In genomic region chr11:67412495-67413179, GRCh38 we compare ENCODE assay signal across 15 cellular contexts. TPM values are rescaled to one million over a fixed set of nuclear protein-coding genes. Genes with fewer than 3 reads are reported as not detected.
DNase-seq lines count a peak whose midpoint lies in the region; ATAC-seq, FAIRE-seq and TF ChIP-seq lines count a peak whose summit lies in the region.
"Had no signal": no experiment of that assay in that cellular context is flagged by ENCODE, and none has a peak within 500 bp of the region (broad histone marks: within the 10 kb centered on the region; RNA-seq: fewer than 3 reads in every experiment).

No MANE protein-coding gene starts in this region.

- no peak for FAIRE-seq in HepG2 (lab: Jason Lieb, UNC)

- no peaks in the 10 kb centered on the region for H3K27me3 Mint-ChIP-seq in central memory CD8-positive, alpha-beta T cell

- intact Hi-C loops in HepG2 (cut with micrococcal nuclease; ENCODE audit: unreplicated experiment) = no loop called here
- intact Hi-C loops in right lobe of liver (cut with DNase I) = no loop called here

- DNase-seq in HepG2 (ENCODE audit: low spot score) (no peak), right lobe of liver (no peak), superior temporal gyrus (ENCODE audit: extremely low spot score) (peak; percentile 7)
- DNase-seq in central memory CD8-positive, alpha-beta T cell (ENCODE audit: low spot score in 2 of 2) = no peak
- DNase-seq: adrenal gland, DMS79, MV-4-11, retina, SHP77, T-helper 9 cell had no signal

- no peak for ATAC-seq in HepG2
- no peak for ATAC-seq in right lobe of liver
- ATAC-seq in central memory CD8-positive, alpha-beta T cell (replicated peaks; ENCODE audit: extremely low read depth, poor library complexity, severe bottlenecking) = no peak
- no peak for ATAC-seq in HG02884 (IDR thresholded peaks at IDR 0.05; ENCODE audit: unreplicated experiment)
- ATAC-seq in HG03439 (IDR thresholded peaks at IDR 0.05; ENCODE audit: unreplicated experiment) = no peak
- ATAC-seq: left lobe of liver had no signal

- H3K27ac Mint-ChIP-seq in central memory CD8-positive, alpha-beta T cell (ENCODE audit: low read depth) = no peak overlapping the region

- POLR2A ChIA-PET in HepG2 (lab: Yijun Ruan, JAX) = interaction anchor here (1.2 to 2.1 kb wide), 4 partner anchors 8 to 21 kb away, joined by 3 to 10 read pairs (median 4); partner anchors contain the start of genes PPP1CA, RAD9A and RPS6KB2

- CTCF ChIA-PET in HepG2 (lab: Yijun Ruan, JAX; ENCODE audit: low intra/inter-chr PET ratio, low total read pairs) = no interaction called here

- no peak for TF ChIP-seq EP300 in HepG2 (IDR thresholded peaks at IDR 0.05; ENCODE audit: low read depth in 2 of 2, low read length in 2 of 2)
- no peak for TF ChIP-seq EP300 in HepG2 (CRISPR knock-in tag; IDR thresholded peaks at IDR 0.05; ENCODE audit: borderline replicate concordance)

- no peak overlapping the region for H3K4me2 ChIP-seq in HepG2 (ENCODE audit: low read depth, low read length)
- H3K4me2 ChIP-seq: hepatocyte had no signal

- no peaks in the 10 kb centered on the region for H3K79me2 ChIP-seq in HepG2 (ENCODE audit: insufficient read depth, low read length)
- H3K79me2 ChIP-seq: hepatocyte had no signal

- H3K27me3 ChIP-seq in HepG2 (ENCODE audit: control insufficient read depth in 1 of 2, insufficient read depth in 2 of 2, low read length in 2 of 2) (peaks cover 10 to 58% of the 10 kb centered on the region in 2 experiments; a peak in 4 of 5 replicates), right lobe of liver (no peaks in the 10 kb centered on the region)
- H3K27me3 ChIP-seq: hepatocyte had no signal

- H3K9me3 Mint-ChIP-seq in central memory CD8-positive, alpha-beta T cell = no peaks in the 10 kb centered on the region

- H3K4me1 ChIP-seq in HepG2 (ENCODE audit: insufficient read depth, low read length) = peaks cover 61% of the 10 kb centered on the region
- H3K4me1 ChIP-seq in right lobe of liver = peaks cover 0 to 9% (median 0%) of the 10 kb centered on the region in 4 donors

- H3K27ac ChIP-seq in HepG2 (ENCODE audit: extremely low read length, insufficient read depth, low read length) (no peak overlapping the region), right lobe of liver (no peak overlapping the region)
- H3K27ac ChIP-seq: adrenal gland, hepatocyte had no signal

- 21% methylated on average over 8 of the region's 9 CpGs for WGBS in HepG2 (ENCODE audit: low lambda C conversion rate)
- 0% methylated on average over 3 of the region's 9 CpGs for WGBS in right lobe of liver (ENCODE audit: insufficient coverage, low coverage, low lambda C conversion rate, missing lambda C conversion rate)

- no peak overlapping the region for H2AFZ ChIP-seq in HepG2 (ENCODE audit: low read length)
- H2AFZ ChIP-seq: hepatocyte had no signal

- H3K4me1 Mint-ChIP-seq in central memory CD8-positive, alpha-beta T cell = peaks cover 78% of the 10 kb centered on the region

- TF ChIP-seq CTCF in HepG2 (CRISPR knock-in tag; IDR thresholded peaks at IDR 0.05) (no peak), right lobe of liver (IDR thresholded peaks at IDR 0.05) (no peak)

- no peak for TF ChIP-seq POLR2A in HepG2 (IDR thresholded peaks at IDR 0.05; ENCODE audit: insufficient read depth in 1 of 2, low read depth in 2 of 2, low read length in 2 of 2)
- TF ChIP-seq POLR2A in right lobe of liver (IDR thresholded peaks at IDR 0.05) = no peak

- BruUV-seq in HepG2 (replicated peaks; lab: Mats Ljungman, UMichigan) = no TSS peak

- H3K4me3 ChIP-seq in HepG2 (replicated peaks in 1 of 3; ENCODE audit: insufficient read depth in 1 of 3, low read depth in 2 of 3, low read length in 3 of 3) = no peak overlapping the region
- H3K4me3 ChIP-seq in right lobe of liver = no peak overlapping the region
- H3K4me3 ChIP-seq: adrenal gland, hepatocyte had no signal

- H3K4me3 Mint-ChIP-seq in central memory CD8-positive, alpha-beta T cell = peak overlapping the region; percentile 87

- TF ChIP-seq RAD21 in HepG2 (CRISPR knock-in tag; IDR thresholded peaks at IDR 0.05) = no peak

- H3K36me3 Mint-ChIP-seq in central memory CD8-positive, alpha-beta T cell (ENCODE audit: insufficient read depth) = peaks cover 19% of the 10 kb centered on the region

- in situ Hi-C loops in HepG2 (cut with HindIII; ENCODE audit: extremely low pct_ligation_motif_present, low pct_unique_long_range_greater_than_20kb) = no loop called here

- no peaks in the 10 kb centered on the region for H4K20me1 ChIP-seq in HepG2 (ENCODE audit: insufficient read depth, low read length)

- no peaks in the 10 kb centered on the region for H3K9me3 ChIP-seq in HepG2 (ENCODE audit: low read length)
- no peaks in the 10 kb centered on the region for H3K9me3 ChIP-seq in right lobe of liver
- H3K9me3 ChIP-seq: adrenal gland had no signal

- H3K36me3 ChIP-seq in HepG2 (replicated peaks in 1 of 2; ENCODE audit: control insufficient read depth in 1 of 2, insufficient read depth in 2 of 2, low read length in 2 of 2) (no peaks in the 10 kb centered on the region), right lobe of liver (no peaks in the 10 kb centered on the region)
- H3K36me3 ChIP-seq: adrenal gland had no signal

- no peak overlapping the region for H3K9ac ChIP-seq in HepG2 (ENCODE audit: insufficient read depth, low read depth, low read length)

RNA-seq across cellular contexts. Expression of gene CARNS1, which starts 2.8 kb away (rescaled TPM):
- total RNA-seq in HepG2 (2016; rRNA removed; fragmentation: Illumina TruSeq; extraction: Trizol) = not detected in 2 replicates
- total RNA-seq in HepG2 (2016; cell fraction: cytosol; rRNA removed; fragmentation: Illumina TruSeq; extraction: Trizol; ENCODE audit: low read depth) = not detected in 2 replicates
- total RNA-seq in HepG2 (2016; cell fraction: insoluble cytoplasmic fraction; rRNA removed; fragmentation: Illumina TruSeq; extraction: Trizol) = not detected in 2 replicates
- total RNA-seq in HepG2 (2016; cell fraction: membrane; rRNA removed; fragmentation: Illumina TruSeq; extraction: Trizol) = not detected in 2 replicates
- not detected in 2 replicates for total RNA-seq in HepG2 (2016; cell fraction: nucleus; rRNA removed; fragmentation: Illumina TruSeq; extraction: Trizol)
- polyA plus RNA-seq in HepG2 (2011; rRNA removed) = 0.01 TPM in 1 of 2 replicates, not detected in the other
- 0.01 TPM in 1 of 2 replicates, not detected in the other for polyA plus RNA-seq in HepG2 (2011; cell fraction: cytosol; rRNA removed)
- polyA plus RNA-seq in HepG2 (2011; cell fraction: nucleus; rRNA removed) = not detected in 2 replicates
- polyA plus RNA-seq in HepG2 (2012) = 0.04 TPM in 1 of 2 replicates, not detected in the other
- not detected in 2 replicates for polyA plus RNA-seq in HepG2 (2016; cell fraction: cytosol; fragmentation: Illumina TruSeq; extraction: Trizol; ENCODE audit: low read depth)
- polyA plus RNA-seq in HepG2 (2016; cell fraction: insoluble cytoplasmic fraction; fragmentation: Illumina TruSeq; extraction: Trizol; ENCODE audit: low read depth) = not detected in 2 replicates
- not detected in 2 replicates for polyA plus RNA-seq in HepG2 (2016; cell fraction: membrane; fragmentation: Illumina TruSeq; extraction: Trizol; ENCODE audit: low read depth)
- polyA plus RNA-seq in HepG2 (2016; cell fraction: nucleus; fragmentation: Illumina TruSeq; extraction: Trizol; ENCODE audit: insufficient read depth, low read depth) = not detected in 2 replicates
- polyA minus RNA-seq in HepG2 (2011; rRNA and poly(A)+ RNA removed; ENCODE audit: low replicate concordance) = 0.05 and 0.12 TPM in 2 replicates
- not detected in 2 replicates for polyA minus RNA-seq in HepG2 (2011; cell fraction: cytosol; rRNA and poly(A)+ RNA removed)
- polyA minus RNA-seq in HepG2 (2011; cell fraction: nucleus; rRNA and poly(A)+ RNA removed) = not detected in 2 replicates
- under 1 TPM in 5 of 6 experiments, not detected in 1; 0.12 to 0.31 (median 0.22) TPM for total RNA-seq in right lobe of liver

RNA-seq across cellular contexts. Expression of gene TBC1D10C, which starts 8.8 kb away (rescaled TPM):
- total RNA-seq in HepG2 (2016; rRNA removed; fragmentation: Illumina TruSeq; extraction: Trizol) (0.81 and 1.0 TPM in 2 replicates), right lobe of liver (1 to 10 TPM in 5 of 6 experiments, under 1 TPM in 1; 0.73 to 2.7 (median 1.9) TPM)
- total RNA-seq in HepG2 (2016; cell fraction: cytosol; rRNA removed; fragmentation: Illumina TruSeq; extraction: Trizol; ENCODE audit: low read depth) = 0.44 and 0.81 TPM in 2 replicates
- 0.92 and 1.1 TPM in 2 replicates for total RNA-seq in HepG2 (2016; cell fraction: insoluble cytoplasmic fraction; rRNA removed; fragmentation: Illumina TruSeq; extraction: Trizol)
- total RNA-seq in HepG2 (2016; cell fraction: membrane; rRNA removed; fragmentation: Illumina TruSeq; extraction: Trizol) = 0.45 and 0.59 TPM in 2 replicates
- total RNA-seq in HepG2 (2016; cell fraction: nucleus; rRNA removed; fragmentation: Illumina TruSeq; extraction: Trizol) = 0.50 and 0.84 TPM in 2 replicates
- polyA plus RNA-seq in HepG2 (2011; rRNA removed) = 1.8 and 2.8 TPM in 2 replicates
- 1.3 and 2.7 TPM in 2 replicates for polyA plus RNA-seq in HepG2 (2011; cell fraction: cytosol; rRNA removed)
- polyA plus RNA-seq in HepG2 (2011; cell fraction: nucleus; rRNA removed) = 26.5 and 39.6 TPM in 2 replicates
- polyA plus RNA-seq in HepG2 (2012) = 0.97 and 2.1 TPM in 2 replicates
- 0.19 and 0.28 TPM in 2 replicates for polyA plus RNA-seq in HepG2 (2016; cell fraction: cytosol; fragmentation: Illumina TruSeq; extraction: Trizol; ENCODE audit: low read depth)
- polyA plus RNA-seq in HepG2 (2016; cell fraction: insoluble cytoplasmic fraction; fragmentation: Illumina TruSeq; extraction: Trizol; ENCODE audit: low read depth) = 0.60 and 1.1 TPM in 2 replicates
- 0.57 and 0.73 TPM in 2 replicates for polyA plus RNA-seq in HepG2 (2016; cell fraction: membrane; fragmentation: Illumina TruSeq; extraction: Trizol; ENCODE audit: low read depth)
- polyA plus RNA-seq in HepG2 (2016; cell fraction: nucleus; fragmentation: Illumina TruSeq; extraction: Trizol; ENCODE audit: insufficient read depth, low read depth) = 2.9 and 3.4 TPM in 2 replicates
- 2.2 TPM in 1 of 2 replicates, not detected in the other for polyA minus RNA-seq in HepG2 (2011; rRNA and poly(A)+ RNA removed; ENCODE audit: low replicate concordance)
- 0.59 and 0.88 TPM in 2 replicates for polyA minus RNA-seq in HepG2 (2011; cell fraction: cytosol; rRNA and poly(A)+ RNA removed)
- 2.3 and 3.4 TPM in 2 replicates for polyA minus RNA-seq in HepG2 (2011; cell fraction: nucleus; rRNA and poly(A)+ RNA removed)
- total RNA-seq: hepatocyte, myocyte had no signal

RNA-seq across cellular contexts. Expression of gene PPP1CA, which starts 11.0 kb away (rescaled TPM):
- total RNA-seq in HepG2 (2016; rRNA removed; fragmentation: Illumina TruSeq; extraction: Trizol) (170 and 188 TPM in 2 replicates), right lobe of liver (100 to 1,000 TPM in 2 of 6 experiments, 10 to 100 TPM in 4; 64.2 to 102 (median 71.1) TPM)
- total RNA-seq in HepG2 (2016; cell fraction: cytosol; rRNA removed; fragmentation: Illumina TruSeq; extraction: Trizol; ENCODE audit: low read depth) = 49.0 and 62.5 TPM in 2 replicates
- total RNA-seq in HepG2 (2016; cell fraction: insoluble cytoplasmic fraction; rRNA removed; fragmentation: Illumina TruSeq; extraction: Trizol) = 171 and 181 TPM in 2 replicates
- total RNA-seq in HepG2 (2016; cell fraction: membrane; rRNA removed; fragmentation: Illumina TruSeq; extraction: Trizol) = 78.0 and 95.5 TPM in 2 replicates
- total RNA-seq in HepG2 (2016; cell fraction: nucleus; rRNA removed; fragmentation: Illumina TruSeq; extraction: Trizol) = 66.5 and 72.2 TPM in 2 replicates
- 149 and 173 TPM in 2 replicates for polyA plus RNA-seq in HepG2 (2011; rRNA removed)
- 212 and 274 TPM in 2 replicates for polyA plus RNA-seq in HepG2 (2011; cell fraction: cytosol; rRNA removed)
- 137 and 147 TPM in 2 replicates for polyA plus RNA-seq in HepG2 (2011; cell fraction: nucleus; rRNA removed)
- polyA plus RNA-seq in HepG2 (2012) = 91.5 and 93.8 TPM in 2 replicates
- 58.1 and 67.4 TPM in 2 replicates for polyA plus RNA-seq in HepG2 (2016; cell fraction: cytosol; fragmentation: Illumina TruSeq; extraction: Trizol; ENCODE audit: low read depth)
- 192 and 207 TPM in 2 replicates for polyA plus RNA-seq in HepG2 (2016; cell fraction: insoluble cytoplasmic fraction; fragmentation: Illumina TruSeq; extraction: Trizol; ENCODE audit: low read depth)
- 72.5 and 83.6 TPM in 2 replicates for polyA plus RNA-seq in HepG2 (2016; cell fraction: membrane; fragmentation: Illumina TruSeq; extraction: Trizol; ENCODE audit: low read depth)
- 110 and 123 TPM in 2 replicates for polyA plus RNA-seq in HepG2 (2016; cell fraction: nucleus; fragmentation: Illumina TruSeq; extraction: Trizol; ENCODE audit: insufficient read depth, low read depth)
- 209 and 295 TPM in 2 replicates for polyA minus RNA-seq in HepG2 (2011; rRNA and poly(A)+ RNA removed; ENCODE audit: low replicate concordance)
- polyA minus RNA-seq in HepG2 (2011; cell fraction: cytosol; rRNA and poly(A)+ RNA removed) = 83.6 and 84.9 TPM in 2 replicates
- 31.7 and 34.7 TPM in 2 replicates for polyA minus RNA-seq in HepG2 (2011; cell fraction: nucleus; rRNA and poly(A)+ RNA removed)

RNA-seq across cellular contexts. Expression of gene RPS6KB2, which starts 15.7 kb away (rescaled TPM):
- total RNA-seq in HepG2 (2016; rRNA removed; fragmentation: Illumina TruSeq; extraction: Trizol) (35.3 and 54.8 TPM in 2 replicates), right lobe of liver (10 to 100 TPM; 18.8 to 37.1 (median 27.1) TPM)
- 168 and 174 TPM in 2 replicates for total RNA-seq in HepG2 (2016; cell fraction: cytosol; rRNA removed; fragmentation: Illumina TruSeq; extraction: Trizol; ENCODE audit: low read depth)
- total RNA-seq in HepG2 (2016; cell fraction: insoluble cytoplasmic fraction; rRNA removed; fragmentation: Illumina TruSeq; extraction: Trizol) = 32.3 and 55.5 TPM in 2 replicates
- 208 and 210 TPM in 2 replicates for total RNA-seq in HepG2 (2016; cell fraction: membrane; rRNA removed; fragmentation: Illumina TruSeq; extraction: Trizol)
- total RNA-seq in HepG2 (2016; cell fraction: nucleus; rRNA removed; fragmentation: Illumina TruSeq; extraction: Trizol) = 30.9 and 37.1 TPM in 2 replicates
- 52.9 and 59.2 TPM in 2 replicates for polyA plus RNA-seq in HepG2 (2011; rRNA removed)
- polyA plus RNA-seq in HepG2 (2011; cell fraction: cytosol; rRNA removed) = 53.5 and 73.0 TPM in 2 replicates
- 93.3 and 107 TPM in 2 replicates for polyA plus RNA-seq in HepG2 (2011; cell fraction: nucleus; rRNA removed)
- 29.0 and 33.0 TPM in 2 replicates for polyA plus RNA-seq in HepG2 (2012)
- polyA plus RNA-seq in HepG2 (2016; cell fraction: cytosol; fragmentation: Illumina TruSeq; extraction: Trizol; ENCODE audit: low read depth) = 249 TPM in 2 replicates
- 40.0 and 51.3 TPM in 2 replicates for polyA plus RNA-seq in HepG2 (2016; cell fraction: insoluble cytoplasmic fraction; fragmentation: Illumina TruSeq; extraction: Trizol; ENCODE audit: low read depth)
- 229 and 244 TPM in 2 replicates for polyA plus RNA-seq in HepG2 (2016; cell fraction: membrane; fragmentation: Illumina TruSeq; extraction: Trizol; ENCODE audit: low read depth)
- polyA plus RNA-seq in HepG2 (2016; cell fraction: nucleus; fragmentation: Illumina TruSeq; extraction: Trizol; ENCODE audit: insufficient read depth, low read depth) = 58.6 and 65.2 TPM in 2 replicates
- polyA minus RNA-seq in HepG2 (2011; rRNA and poly(A)+ RNA removed; ENCODE audit: low replicate concordance) = 70.8 and 120 TPM in 2 replicates
- polyA minus RNA-seq in HepG2 (2011; cell fraction: cytosol; rRNA and poly(A)+ RNA removed) = 23.5 and 24.7 TPM in 2 replicates
- polyA minus RNA-seq in HepG2 (2011; cell fraction: nucleus; rRNA and poly(A)+ RNA removed) = 27.9 and 33.3 TPM in 2 replicates

RNA-seq across cellular contexts. Expression of gene RAD9A, which starts 20.9 kb away (rescaled TPM):
- total RNA-seq in HepG2 (2016; rRNA removed; fragmentation: Illumina TruSeq; extraction: Trizol) (6.1 and 10.1 TPM in 2 replicates), right lobe of liver (10 to 100 TPM in 2 of 6 experiments, 1 to 10 TPM in 4; 5.3 to 13.2 (median 6.2) TPM)
- total RNA-seq in HepG2 (2016; cell fraction: cytosol; rRNA removed; fragmentation: Illumina TruSeq; extraction: Trizol; ENCODE audit: low read depth) = 4.1 and 5.9 TPM in 2 replicates
- total RNA-seq in HepG2 (2016; cell fraction: insoluble cytoplasmic fraction; rRNA removed; fragmentation: Illumina TruSeq; extraction: Trizol) = 5.8 and 13.4 TPM in 2 replicates
- 4.4 and 5.5 TPM in 2 replicates for total RNA-seq in HepG2 (2016; cell fraction: membrane; rRNA removed; fragmentation: Illumina TruSeq; extraction: Trizol)
- total RNA-seq in HepG2 (2016; cell fraction: nucleus; rRNA removed; fragmentation: Illumina TruSeq; extraction: Trizol) = 14.1 and 16.4 TPM in 2 replicates
- 14.7 and 15.7 TPM in 2 replicates for polyA plus RNA-seq in HepG2 (2011; rRNA removed)
- polyA plus RNA-seq in HepG2 (2011; cell fraction: cytosol; rRNA removed) = 4.4 and 7.5 TPM in 2 replicates
- 60.6 and 87.4 TPM in 2 replicates for polyA plus RNA-seq in HepG2 (2011; cell fraction: nucleus; rRNA removed)
- 6.9 and 9.5 TPM in 2 replicates for polyA plus RNA-seq in HepG2 (2012)
- 3.7 and 4.6 TPM in 2 replicates for polyA plus RNA-seq in HepG2 (2016; cell fraction: cytosol; fragmentation: Illumina TruSeq; extraction: Trizol; ENCODE audit: low read depth)
- polyA plus RNA-seq in HepG2 (2016; cell fraction: insoluble cytoplasmic fraction; fragmentation: Illumina TruSeq; extraction: Trizol; ENCODE audit: low read depth) = 6.4 and 7.5 TPM in 2 replicates
- 4.8 and 5.8 TPM in 2 replicates for polyA plus RNA-seq in HepG2 (2016; cell fraction: membrane; fragmentation: Illumina TruSeq; extraction: Trizol; ENCODE audit: low read depth)
- 61.7 and 63.7 TPM in 2 replicates for polyA plus RNA-seq in HepG2 (2016; cell fraction: nucleus; fragmentation: Illumina TruSeq; extraction: Trizol; ENCODE audit: insufficient read depth, low read depth)
- polyA minus RNA-seq in HepG2 (2011; rRNA and poly(A)+ RNA removed; ENCODE audit: low replicate concordance) = 6.7 and 12.7 TPM in 2 replicates
- polyA minus RNA-seq in HepG2 (2011; cell fraction: cytosol; rRNA and poly(A)+ RNA removed) = 1.9 and 4.6 TPM in 2 replicates
- polyA minus RNA-seq in HepG2 (2011; cell fraction: nucleus; rRNA and poly(A)+ RNA removed) = 11.1 TPM in 2 replicates
